Comparison of ENCODE assay signal across 9 cellular contexts in the genomic region with DNA sequence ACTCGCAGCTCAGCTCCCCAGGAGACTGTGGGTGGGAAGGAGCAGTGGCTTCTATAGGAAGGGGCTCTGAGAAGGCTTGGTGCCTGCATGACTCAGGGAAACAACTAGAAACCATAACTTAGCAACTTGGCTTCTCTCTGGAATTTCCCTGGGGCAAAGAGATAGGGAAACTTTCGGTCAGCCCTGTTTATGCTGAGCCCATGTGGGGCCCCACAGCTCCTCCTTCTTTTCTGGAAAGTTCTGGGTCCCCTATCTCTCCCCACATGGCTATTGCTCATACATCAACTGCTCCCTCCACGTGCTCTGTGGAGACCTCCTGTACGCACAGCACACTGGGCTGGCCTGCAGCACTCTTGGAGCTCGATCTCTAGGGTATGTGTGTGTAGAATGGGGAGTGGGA. TPM values are rescaled to one million over a fixed set of nuclear protein-coding genes. Genes with fewer than 3 reads are reported as not detected.
DNase-seq lines count a peak whose midpoint lies in the region; ATAC-seq and TF ChIP-seq lines count a peak whose summit lies in the region.
"Had no signal": no experiment of that assay in that cellular context is flagged by ENCODE, and none has a peak within 500 bp of the region (broad histone marks: within the 10 kb centered on the region; RNA-seq: fewer than 3 reads in every experiment).

No MANE protein-coding gene starts in this region.

- no peak overlapping the region for H2BK15ac ChIP-seq in mesendoderm (replicated peaks; ENCODE audit: low read depth)

- POLR2A ChIA-PET in HCT116 (lab: Charles Lee): no interaction called here

- TF ChIP-seq CTCF in HCT116 (IDR thresholded peaks at IDR 0.05 in 2 of 3, conservative IDR thresholded peaks at IDR 0.05 in 1 of 3; ENCODE audit: borderline replicate concordance in 1 of 3, insufficient read depth in 1 of 3, low read depth in 2 of 3, low read length in 2 of 3) (no peak), brain (conservative IDR thresholded peaks at IDR 0.05) (no peak)

- H3K9ac ChIP-seq in HCT116 (ENCODE audit: low read length) (no peak overlapping the region), mesendoderm (ENCODE audit: low read length) (no peak overlapping the region)

- H3K27me3 ChIP-seq in HCT116 (ENCODE audit: insufficient read depth, low read length) (no peaks in the 10 kb centered on the region), mesendoderm (ENCODE audit: insufficient read depth, low read length, poor library complexity) (no peaks in the 10 kb centered on the region)

- H3K4me3 ChIP-seq in HCT116 (replicated peaks in 1 of 2; ENCODE audit: low read depth in 1 of 2, low read length in 2 of 2) (no peak overlapping the region), mesendoderm (ENCODE audit: low read length) (no peak overlapping the region)

- H3K4ac ChIP-seq in mesendoderm (ENCODE audit: low read depth, low read length): no peak overlapping the region

- peaks cover 81% of the 10 kb centered on the region for H3K4me1 Mint-ChIP-seq in brain
- H3K4me1 Mint-ChIP-seq: IgD-negative memory B cell had no signal

- H2BK120ac ChIP-seq in mesendoderm (ENCODE audit: low read depth, low read length): no peak overlapping the region

- no peaks in the 10 kb centered on the region for H3K9me2 ChIP-seq in HCT116 (ENCODE audit: insufficient read depth)

- no peak for TF ChIP-seq RAD21 in HCT116 (IDR thresholded peaks at IDR 0.05; ENCODE audit: low read depth)

- TF ChIP-seq POLR2A in HCT116 (IDR thresholded peaks at IDR 0.05; ENCODE audit: borderline replicate concordance, extremely low read depth, insufficient read depth, insufficient read length): no peak

- no peaks in the 10 kb centered on the region for H3K36me3 ChIP-seq in HCT116 (ENCODE audit: control insufficient read depth in 1 of 2, insufficient read depth in 2 of 2, low read length in 2 of 2)
- no peaks in the 10 kb centered on the region for H3K36me3 ChIP-seq in mesendoderm (ENCODE audit: control insufficient read depth, insufficient read depth, low read length)

- no peaks in the 10 kb centered on the region for H3K9me3 Mint-ChIP-seq in brain

- peak overlapping the region; percentile 21 for H2AK5ac ChIP-seq in mesendoderm (ENCODE audit: low read length)

- intact Hi-C loops in HCT116 (cut with micrococcal nuclease): no loop called here

- H4K20me1 ChIP-seq in HCT116 (ENCODE audit: insufficient read depth): no peaks in the 10 kb centered on the region

- no peak overlapping the region for H3K18ac ChIP-seq in mesendoderm (ENCODE audit: low read length)

- no peak overlapping the region for H2AFZ ChIP-seq in HCT116 (ENCODE audit: low read depth, low read length, poor library complexity, severe bottlenecking)

- BruUV-seq in HCT116 (replicated peaks; lab: Mats Ljungman, UMichigan): no TSS peak

- no peak overlapping the region for H3K4me3 Mint-ChIP-seq in brain
- H3K4me3 Mint-ChIP-seq: IgD-negative memory B cell had no signal

- WGBS in mesendoderm (ENCODE audit: extremely low coverage, insufficient coverage, low lambda C conversion rate): no CpG with 5 or more reads among the region's 5 CpGs

- H3K4me2 ChIP-seq in HCT116 (ENCODE audit: low read length): peak overlapping the region; percentile 67
- no peak overlapping the region for H3K4me2 ChIP-seq in mesendoderm (ENCODE audit: low read length)

- no peaks in the 10 kb centered on the region for H3K36me3 Mint-ChIP-seq in brain
- H3K36me3 Mint-ChIP-seq: IgD-negative memory B cell had no signal

- H3K27me3 Mint-ChIP-seq in brain: peaks cover 35% of the 10 kb centered on the region

- RAD21 ChIA-PET in HCT116 (lab: Charles Lee; ENCODE audit: low non-redundant PET in 1 of 2, low total read pairs in 2 of 2, uncharacterized antibody in 2 of 2, unreplicated experiment in 2 of 2): no interaction called here

- H3K27ac Mint-ChIP-seq in brain: peak overlapping the region in 3 of 5 experiments; percentile 1 to 11 (median 5)
- H3K27ac Mint-ChIP-seq: IgD-negative memory B cell had no signal

- H2BK5ac ChIP-seq in mesendoderm (ENCODE audit: low read length): no peak overlapping the region

- CTCF ChIA-PET in HCT116 (lab: Charles Lee): no interaction called here

- no peak overlapping the region for H4K8ac ChIP-seq in mesendoderm (ENCODE audit: low read depth, low read length)

- no peak overlapping the region for H3K27ac ChIP-seq in HCT116 (ENCODE audit: low read depth, low read length)
- H3K27ac ChIP-seq in mesendoderm (ENCODE audit: low read depth, low read length): no peak overlapping the region

- peaks cover 19 to 43% of the 10 kb centered on the region in 2 experiments for H3K4me1 ChIP-seq in HCT116 (ENCODE audit: control insufficient read depth in 1 of 2, insufficient read depth in 2 of 2, low read length in 2 of 2)
- peaks cover 21% of the 10 kb centered on the region for H3K4me1 ChIP-seq in mesendoderm (ENCODE audit: control insufficient read depth, low read depth, low read length)

- H3K79me1 ChIP-seq in mesendoderm (ENCODE audit: low read length): no peaks in the 10 kb centered on the region

- H3K23ac ChIP-seq in mesendoderm (ENCODE audit: low read length): no peak overlapping the region

- no peak overlapping the region for H3K56ac ChIP-seq in mesendoderm (ENCODE audit: low read length)

- H3K79me2 ChIP-seq in HCT116 (ENCODE audit: insufficient read depth, low read length) (no peaks in the 10 kb centered on the region), mesendoderm (ENCODE audit: control insufficient read depth, insufficient read depth, low read length) (no peaks in the 10 kb centered on the region)

- ATAC-seq in HCT116: no peak
- no peak for ATAC-seq in left lobe of liver

- no peak overlapping the region for H4K5ac ChIP-seq in mesendoderm (ENCODE audit: low read length)

- DNase-seq in AG08396 (ENCODE audit: low spot score) (peak; percentile 45), HCT116 (ENCODE audit: low read depth, low spot score) (no peak), mesendoderm (peak; percentile 64), left lobe of liver (ENCODE audit: low spot score) (no peak), NCI-H2196 (lab: John Stamatoyannopoulos, UW; ENCODE audit: unreplicated experiment) (no peak), GM19238 (ENCODE audit: insufficient read length, low spot score) (no peak), NCI-H2171 (lab: John Stamatoyannopoulos, UW) (no peak)

- no peaks in the 10 kb centered on the region for H3K9me3 ChIP-seq in HCT116 (ENCODE audit: control insufficient read depth in 1 of 2, insufficient read depth in 1 of 2, low read depth in 1 of 2, low read length in 2 of 2)

TF ChIP-seq in HCT116, 20 proteins besides CTCF, POLR2A, EP300 and RAD21:
- TF ChIP-seq CEBPB (IDR thresholded peaks at IDR 0.05; ENCODE audit: low read depth): no peak
- TF ChIP-seq SIN3A (IDR thresholded peaks at IDR 0.05; ENCODE audit: low read depth): no peak
- no peak for TF ChIP-seq EZH2 (IDR thresholded peaks at IDR 0.05)
- TF ChIP-seq SP1 (IDR thresholded peaks at IDR 0.05; ENCODE audit: low read depth): no peak
- no peak for TF ChIP-seq ELF1 (IDR thresholded peaks at IDR 0.05; ENCODE audit: borderline replicate concordance, low read depth)

RNA-seq across cellular contexts. Expression of gene PLEKHA6, which starts 39.3 kb away (rescaled TPM):
- 13.1 TPM for total RNA-seq in HCT116 (2021; ENCODE audit: unreplicated experiment)
- 8.6 and 9.1 TPM in 2 replicates for polyA plus RNA-seq in HCT116 (2012)
- 27.8 TPM for polyA plus RNA-seq in brain (ENCODE audit: insufficient read depth, low read depth, low replicate concordance)
- 1.3 TPM for polyA plus RNA-seq in mesendoderm (2013, experiment 1 of 2)
- 1.2 TPM for polyA plus RNA-seq in mesendoderm (2013, experiment 2 of 2)
- 28.8 TPM for total RNA-seq in left lobe of liver

Comparison
In these comparisons a context has a peak if more than half of its experiments do, and no peak if none do; other contexts are left out.
1. DNase-seq: peak in AG08396 (single experiment) and mesendoderm (single experiment); none in HCT116 (single experiment), left lobe of liver (single experiment), NCI-H2196 (single experiment), GM19238 (single experiment) and NCI-H2171 (single experiment).